In the genomic region with DNA sequence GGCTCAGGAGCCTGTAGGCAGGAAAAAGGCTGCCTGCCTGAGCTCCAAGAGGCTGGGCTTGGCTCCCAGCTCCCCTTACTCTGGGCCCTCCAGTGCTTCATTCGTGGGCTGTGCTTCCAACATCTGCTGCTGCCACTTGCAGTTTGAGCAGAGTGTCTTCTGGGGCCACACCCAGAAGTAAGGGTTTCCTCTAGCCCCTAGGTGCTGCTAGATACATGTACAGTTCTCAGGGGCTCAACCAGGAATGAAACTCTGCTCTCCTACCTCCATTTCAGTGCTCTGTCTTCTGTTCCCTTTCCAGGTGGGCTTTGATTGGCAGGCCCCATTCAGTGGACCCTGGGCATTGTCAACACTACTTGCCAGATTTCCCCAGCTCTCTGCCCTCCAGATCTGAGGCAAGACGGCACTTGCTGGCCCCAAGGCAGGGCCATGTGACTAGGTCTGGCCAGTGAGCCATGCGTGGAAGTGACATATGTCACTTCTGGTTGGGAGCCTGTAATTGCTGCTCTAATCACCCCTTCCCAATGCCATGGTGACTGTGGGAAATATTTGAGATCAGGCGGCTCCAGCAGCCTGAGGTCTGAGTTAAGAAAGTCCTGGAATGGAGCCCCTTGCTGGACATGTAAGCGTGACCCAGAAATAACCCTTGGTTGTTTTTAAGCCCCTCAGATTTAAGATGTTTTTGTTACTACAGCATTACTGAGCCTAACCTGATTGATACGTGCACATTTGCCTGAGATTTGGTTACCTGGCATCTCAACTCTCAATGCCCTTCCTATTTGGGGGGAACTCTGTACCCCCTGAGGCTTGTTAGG, we compare ENCODE assay signal across 10 cellular contexts. TPM values are rescaled to one million over a fixed set of nuclear protein-coding genes. Genes with fewer than 3 reads are reported as not detected.
DNase-seq lines count a peak whose midpoint lies in the region; ATAC-seq and TF ChIP-seq lines count a peak whose summit lies in the region.
"Had no signal": no experiment of that assay in that cellular context is flagged by ENCODE, and none has a peak within 500 bp of the region (broad histone marks: within the 10 kb centered on the region; RNA-seq: fewer than 3 reads in every experiment).

No MANE protein-coding gene starts in this region.

- intact Hi-C loops in OCI-LY7 (cut with micrococcal nuclease; ENCODE audit: unreplicated experiment) = loop anchor here (1.0 to 5.0 kb wide), 3 partner anchors 73 to 299 kb away; no protein-coding TSS in a partner anchor
- intact Hi-C loops in right cardiac atrium (cut with DNase I) = loop anchor here in 1 of 4 donors (10.0 kb wide), 1 partner anchor 689 kb away; no protein-coding TSS in a partner anchor

- no TSS peak for BruUV-seq in OCI-LY7 (replicated peaks; lab: Mats Ljungman, UMichigan)

- H3K79me2 ChIP-seq in OCI-LY7 (ENCODE audit: insufficient read depth, low read depth, low read length) = no peaks in the 10 kb centered on the region

- H3K4me1 ChIP-seq in OCI-LY7 (ENCODE audit: insufficient read depth, low read length, poor library complexity, severe bottlenecking) = peaks cover 50% of the 10 kb centered on the region
- peaks cover 5% of the 10 kb centered on the region for H3K4me1 ChIP-seq in right cardiac atrium (ENCODE audit: control insufficient read depth, insufficient read depth, low read length)
- H3K4me1 ChIP-seq: upper lobe of left lung had no signal

- H3K27me3 ChIP-seq in GM06990 (replicated peaks; ENCODE audit: control insufficient read depth, insufficient read depth, low read length) = no peaks in the 10 kb centered on the region
- no peaks in the 10 kb centered on the region for H3K27me3 ChIP-seq in right cardiac atrium (ENCODE audit: control insufficient read depth, insufficient read depth)
- H3K27me3 ChIP-seq: upper lobe of left lung had no signal

- H3K4me2 ChIP-seq in OCI-LY7 (ENCODE audit: low read length) = peak overlapping the region; percentile 37; the same call in 1 of the 2 replicates

- CTCF ChIA-PET in OCI-LY7 (lab: Charles Lee; ENCODE audit: unreplicated experiment) = interaction anchor here (0.6 to 1.6 kb wide), 5 partner anchors 8 to 204 kb away, joined by 3 to 5 read pairs (median 3); partner anchors contain the start of gene BOD1

- H3K9me2 ChIP-seq in OCI-LY7 (ENCODE audit: insufficient read depth, low read length) = no peaks in the 10 kb centered on the region

- H2AFZ ChIP-seq in OCI-LY7 (ENCODE audit: low read length) = peak overlapping the region; percentile 49; the same call in 1 of the 2 replicates

- H3K4me3 ChIP-seq in GM06990 (replicated peaks; ENCODE audit: low read depth, low read length) = no peak overlapping the region
- H3K4me3 ChIP-seq in OCI-LY7 (ENCODE audit: low read depth, low read length, poor library complexity, severe bottlenecking) = no peak overlapping the region
- H3K4me3 ChIP-seq in right cardiac atrium (ENCODE audit: low read length) = no peak overlapping the region
- H3K4me3 ChIP-seq: upper lobe of left lung had no signal

- H3K27ac ChIP-seq in OCI-LY7 (ENCODE audit: low read depth, low read length, poor library complexity, severe bottlenecking) = no peak overlapping the region
- H3K27ac ChIP-seq in right cardiac atrium (ENCODE audit: low read length) = no peak overlapping the region
- H3K27ac ChIP-seq: upper lobe of left lung had no signal

- H3K36me3 ChIP-seq in GM06990 (ENCODE audit: control insufficient read depth, insufficient read depth, low read length) (no peaks in the 10 kb centered on the region), OCI-LY7 (ENCODE audit: insufficient read depth, low read length) (no peaks in the 10 kb centered on the region)
- H3K36me3 ChIP-seq: upper lobe of left lung had no signal

- ATAC-seq in GM21576 (IDR thresholded peaks at IDR 0.05; ENCODE audit: unreplicated experiment) (peak; percentile 69), right cardiac atrium (peak; percentile 23 to 39)

- no peaks in the 10 kb centered on the region for H4K20me1 ChIP-seq in OCI-LY7 (ENCODE audit: insufficient read depth, low read length)

- peak; percentile 54 for TF ChIP-seq CTCF in GM06990 (IDR thresholded peaks at IDR 0.05; ENCODE audit: insufficient read depth, low read length, poor library complexity, severe bottlenecking)
- TF ChIP-seq CTCF in OCI-LY7 (conservative IDR thresholded peaks at IDR 0.05; ENCODE audit: low read length) = peak; percentile 78

- 75% methylated on average over 6 of the region's 6 CpGs for WGBS in right cardiac atrium

- POLR2A ChIA-PET in OCI-LY7 (lab: Charles Lee) = interaction anchor here (0.6 to 1.1 kb wide), 3 partner anchors 287 to 292 kb away, joined by 3 read pairs; no protein-coding TSS in a partner anchor

- H3K9me3 ChIP-seq in OCI-LY7 (ENCODE audit: low read length) (no peaks in the 10 kb centered on the region), right cardiac atrium (ENCODE audit: control insufficient read depth, low read length) (no peaks in the 10 kb centered on the region)
- H3K9me3 ChIP-seq: upper lobe of left lung had no signal

- DNase-seq in GM06990 (ENCODE audit: extremely low read depth, insufficient read length) (no peak), OCI-LY7 (ENCODE audit: low spot score) (peak; percentile 83), right cardiac atrium (no peak), medulla oblongata (ENCODE audit: extremely low spot score) (no peak), HK-2 (ENCODE audit: unreplicated experiment) (no peak), globus pallidus (ENCODE audit: low spot score) (no peak), activated gamma-delta T cell treated with Interleukin-2 at 50 U/mL for 16 hours (no peak)
- DNase-seq: GF-D8, upper lobe of left lung had no signal

RNA-seq across cellular contexts. Expression of gene BOD1, which starts 9.4 kb away (rescaled TPM):
- 53.1 and 54.3 TPM in 2 replicates for total RNA-seq in OCI-LY7 (2014; rRNA removed; shearing (Covaris generic))
- total RNA-seq in OCI-LY7 (2022) (38.8 and 44.9 TPM in 2 replicates), right cardiac atrium (10 to 100 TPM; 42.7 to 53.6 (median 46.8) TPM)
- polyA plus RNA-seq in right cardiac atrium = 29.0 TPM
